7 cellular contexts compared by ENCODE assay signal in genomic region chr6:31794866-31795615, GRCh38. TPM values are rescaled to one million over a fixed set of nuclear protein-coding genes. Genes with fewer than 3 reads are reported as not detected.
DNase-seq lines count a peak whose midpoint lies in the region; ATAC-seq and TF ChIP-seq lines count a peak whose summit lies in the region.

No MANE protein-coding gene starts in this region.

- peak overlapping the region; percentile 94 to 100 (median 98) for H3K4me3 Mint-ChIP-seq in nephron

- H3K4me1 Mint-ChIP-seq in nephron: peaks cover 27% of the 10 kb centered on the region

- H3K27me3 Mint-ChIP-seq in nephron (ENCODE audit: low read depth): no peaks in the 10 kb centered on the region

- WGBS in esophagus, 2 donors: 1% methylated on average over 43 to 44 of the region's 44 CpGs

- no peaks in the 10 kb centered on the region for H3K9me3 Mint-ChIP-seq in nephron

- H3K27ac Mint-ChIP-seq in nephron: peak overlapping the region; percentile 99 to 100 (median 100)

- DNase-seq in GM12864 (ENCODE audit: low read depth) (no peak), HFF-Myc (ENCODE audit: extremely low read depth, low read depth) (no peak), HCEC 1CT (no peak), NCI-H2196 (lab: John Stamatoyannopoulos, UW; ENCODE audit: unreplicated experiment) (no peak)

- H3K4me1 ChIP-seq in esophagus (ENCODE audit: control insufficient read depth in 2 of 2, insufficient read depth in 2 of 2, low read length in 1 of 2): peaks cover 0 to 2% of the 10 kb centered on the region in 2 donors

- peaks cover 0 to 7% of the 10 kb centered on the region in 2 donors for H3K36me3 ChIP-seq in esophagus (ENCODE audit: control insufficient read depth in 2 of 2, insufficient read depth in 2 of 2, low read length in 1 of 2)

- peak overlapping the region; percentile 94 for H3K4me3 ChIP-seq in GM12864 (ENCODE audit: low read depth, low read length)
- peak overlapping the region; percentile 97 for H3K4me3 ChIP-seq in HFF-Myc (replicated peaks; ENCODE audit: low read depth, low read length)
- peak overlapping the region; percentile 91 to 95 for H3K4me3 ChIP-seq in esophagus (ENCODE audit: low read depth in 1 of 2, low read length in 2 of 2)

- peaks cover 16% of the 10 kb centered on the region for H3K36me3 Mint-ChIP-seq in nephron (ENCODE audit: low read depth)

- peak overlapping the region; percentile 94 to 96 for H3K27ac ChIP-seq in esophagus (ENCODE audit: low read depth in 2 of 2, low read length in 1 of 2)

- H3K9me3 ChIP-seq in esophagus (ENCODE audit: control insufficient read depth in 2 of 2, insufficient read depth in 1 of 2, low read depth in 1 of 2, low read length in 1 of 2): no peaks in the 10 kb centered on the region

- peak; percentile 42 for ATAC-seq in SK-N-SH treated with all-trans-retinoic acid at 6 μM for 48 hours

- no peaks in the 10 kb centered on the region for H3K27me3 ChIP-seq in esophagus (ENCODE audit: control insufficient read depth in 1 of 2, insufficient read depth in 2 of 2, low read length in 2 of 2)

- TF ChIP-seq CTCF in GM12864 (IDR thresholded peaks at IDR 0.05; ENCODE audit: low read depth, low read length, missing control alignments) (no peak), HFF-Myc (IDR thresholded peaks at IDR 0.05; ENCODE audit: low read depth, low read length, missing control alignments) (no peak), nephron (IDR thresholded peaks at IDR 0.05; ENCODE audit: unreplicated experiment in 3 of 3) (no peak)

TF ChIP-seq in SK-N-SH treated with all-trans-retinoic acid at 6 μM for 48 hours, 23 proteins besides CTCF, POLR2A, EP300 and RAD21:
- no peak for TF ChIP-seq RARB (CRISPR knock-in tag; IDR thresholded peaks at IDR 0.05)
- peak; percentile 36; the same call in 1 of the 2 replicates for TF ChIP-seq PATZ1 (CRISPR knock-in tag; IDR thresholded peaks at IDR 0.05; ENCODE audit: borderline replicate concordance)

RNA-seq across cellular contexts. Expression of gene VARS1, which starts 0.5 kb away (rescaled TPM):
- 10 to 100 TPM; 35.7 to 37.3 TPM for polyA plus RNA-seq in esophagus

RNA-seq across cellular contexts. Expression of gene LSM2, which starts 11.7 kb away (rescaled TPM):
- 10 to 100 TPM; 25.6 to 42.9 TPM for polyA plus RNA-seq in esophagus

RNA-seq across cellular contexts. Expression of gene VWA7, which starts 17.9 kb away (rescaled TPM):
- 1 to 10 TPM in 1 of 2 donors, under 1 TPM in 1; 0.33 to 1.3 TPM for polyA plus RNA-seq in esophagus

RNA-seq across cellular contexts. Expression of gene HSPA1L, which starts 20.0 kb away (rescaled TPM):
- polyA plus RNA-seq in esophagus: under 1 TPM; 0.39 to 0.42 TPM

RNA-seq across cellular contexts. Expression of gene HSPA1A, which starts 20.3 kb away (rescaled TPM):
- 100 to 1,000 TPM; 105 to 125 TPM for polyA plus RNA-seq in esophagus
